Comparison of ENCODE assay signal across 1 cellular context in the genomic region with DNA sequence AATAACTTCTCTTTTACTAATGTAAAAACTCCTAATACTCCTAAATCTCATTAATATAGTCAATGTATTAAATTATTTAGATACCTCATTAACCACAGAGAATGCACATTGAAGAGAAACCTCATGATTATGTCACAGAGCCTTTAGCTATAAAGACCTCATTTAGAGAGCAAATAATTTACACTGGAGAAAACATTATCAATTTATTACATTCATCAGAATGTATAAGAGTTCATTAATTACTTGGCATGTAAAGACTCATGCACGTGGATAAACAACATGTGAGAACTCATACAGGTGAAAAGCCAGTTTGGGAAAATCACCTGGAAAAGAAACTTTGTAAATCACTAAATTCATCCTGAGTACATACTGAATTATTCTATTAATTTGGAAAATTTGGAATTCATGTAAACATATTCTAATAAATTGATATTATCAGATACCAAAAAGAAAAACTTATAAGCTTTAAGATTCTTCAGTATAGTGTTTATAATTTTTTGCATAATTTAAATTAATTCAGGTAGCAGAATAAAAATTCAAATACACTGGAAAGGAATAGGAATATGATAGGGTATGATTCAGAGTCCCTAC.
A peak's percentile ranks its signal among the peaks of the same experiment; 100 is the strongest.
TF ChIP-seq lines count a peak whose summit lies in the region.

No MANE protein-coding gene starts in this region.

TF ChIP-seq in HEK293, 187 proteins besides CTCF, POLR2A, EP300 and RAD21:
- TF ChIP-seq, protein P1, sequence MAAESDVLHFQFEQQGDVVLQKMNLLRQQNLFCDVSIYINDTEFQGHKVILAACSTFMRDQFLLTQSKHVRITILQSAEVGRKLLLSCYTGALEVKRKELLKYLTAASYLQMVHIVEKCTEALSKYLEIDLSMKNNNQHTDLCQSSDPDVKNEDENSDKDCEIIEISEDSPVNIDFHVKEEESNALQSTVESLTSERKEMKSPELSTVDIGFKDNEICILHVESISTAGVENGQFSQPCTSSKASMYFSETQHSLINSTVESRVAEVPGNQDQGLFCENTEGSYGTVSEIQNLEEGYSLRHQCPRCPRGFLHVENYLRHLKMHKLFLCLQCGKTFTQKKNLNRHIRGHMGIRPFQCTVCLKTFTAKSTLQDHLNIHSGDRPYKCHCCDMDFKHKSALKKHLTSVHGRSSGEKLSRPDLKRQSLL (tag by site-specific recombination; IDR thresholded peaks at IDR 0.05), result no peak
- TF ChIP-seq SETDB1 (IDR thresholded peaks at IDR 0.05; ENCODE audit: insufficient read length, low read length) (peak; percentile 95), ZNF202 (tag by site-specific recombination; IDR thresholded peaks at IDR 0.05; ENCODE audit: borderline replicate concordance) (no peak), ZNF274 (IDR thresholded peaks at IDR 0.05; ENCODE audit: low read length) (peak; percentile 62), ZNF274 (tag by site-specific recombination; IDR thresholded peaks at IDR 0.05; ENCODE audit: borderline replicate concordance) (peak; percentile 70; the same call in 1 of the 2 replicates), ZBTB7A (tag by site-specific recombination; IDR thresholded peaks at IDR 0.05; ENCODE audit: low read depth) (no peak), ZNF366 (tag by site-specific recombination; conservative IDR thresholded peaks at IDR 0.05) (no peak), KLF7 (tag by site-specific recombination; IDR thresholded peaks at IDR 0.05; ENCODE audit: borderline replicate concordance) (no peak), HOXD13 (CRISPR knock-in tag; IDR thresholded peaks at IDR 0.05; ENCODE audit: borderline replicate concordance) (no peak), ZNF221 (tag by site-specific recombination; IDR thresholded peaks at IDR 0.05; ENCODE audit: borderline replicate concordance) (no peak), ZNF549 (tag by site-specific recombination; IDR thresholded peaks at IDR 0.05) (no peak), ZNF837 (tag by site-specific recombination; IDR thresholded peaks at IDR 0.05) (no peak)
- TF ChIP-seq, protein P2, sequence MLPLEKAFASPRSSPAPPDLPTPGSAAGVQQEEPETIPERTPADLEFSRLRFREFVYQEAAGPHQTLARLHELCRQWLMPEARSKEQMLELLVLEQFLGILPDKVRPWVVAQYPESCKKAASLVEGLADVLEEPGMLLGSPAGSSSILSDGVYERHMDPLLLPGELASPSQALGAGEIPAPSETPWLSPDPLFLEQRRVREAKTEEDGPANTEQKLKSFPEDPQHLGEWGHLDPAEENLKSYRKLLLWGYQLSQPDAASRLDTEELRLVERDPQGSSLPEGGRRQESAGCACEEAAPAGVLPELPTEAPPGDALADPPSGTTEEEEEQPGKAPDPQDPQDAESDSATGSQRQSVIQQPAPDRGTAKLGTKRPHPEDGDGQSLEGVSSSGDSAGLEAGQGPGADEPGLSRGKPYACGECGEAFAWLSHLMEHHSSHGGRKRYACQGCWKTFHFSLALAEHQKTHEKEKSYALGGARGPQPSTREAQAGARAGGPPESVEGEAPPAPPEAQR (tag by site-specific recombination; IDR thresholded peaks at IDR 0.05), result no peak
- TF ChIP-seq, protein P3, sequence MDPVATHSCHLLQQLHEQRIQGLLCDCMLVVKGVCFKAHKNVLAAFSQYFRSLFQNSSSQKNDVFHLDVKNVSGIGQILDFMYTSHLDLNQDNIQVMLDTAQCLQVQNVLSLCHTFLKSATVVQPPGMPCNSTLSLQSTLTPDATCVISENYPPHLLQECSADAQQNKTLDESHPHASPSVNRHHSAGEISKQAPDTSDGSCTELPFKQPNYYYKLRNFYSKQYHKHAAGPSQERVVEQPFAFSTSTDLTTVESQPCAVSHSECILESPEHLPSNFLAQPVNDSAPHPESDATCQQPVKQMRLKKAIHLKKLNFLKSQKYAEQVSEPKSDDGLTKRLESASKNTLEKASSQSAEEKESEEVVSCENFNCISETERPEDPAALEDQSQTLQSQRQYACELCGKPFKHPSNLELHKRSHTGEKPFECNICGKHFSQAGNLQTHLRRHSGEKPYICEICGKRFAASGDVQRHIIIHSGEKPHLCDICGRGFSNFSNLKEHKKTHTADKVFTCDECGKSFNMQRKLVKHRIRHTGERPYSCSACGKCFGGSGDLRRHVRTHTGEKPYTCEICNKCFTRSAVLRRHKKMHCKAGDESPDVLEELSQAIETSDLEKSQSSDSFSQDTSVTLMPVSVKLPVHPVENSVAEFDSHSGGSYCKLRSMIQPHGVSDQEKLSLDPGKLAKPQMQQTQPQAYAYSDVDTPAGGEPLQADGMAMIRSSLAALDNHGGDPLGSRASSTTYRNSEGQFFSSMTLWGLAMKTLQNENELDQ (tag by site-specific recombination; IDR thresholded peaks at IDR 0.05; ENCODE audit: low read depth), result no peak
- TF ChIP-seq, protein P4, sequence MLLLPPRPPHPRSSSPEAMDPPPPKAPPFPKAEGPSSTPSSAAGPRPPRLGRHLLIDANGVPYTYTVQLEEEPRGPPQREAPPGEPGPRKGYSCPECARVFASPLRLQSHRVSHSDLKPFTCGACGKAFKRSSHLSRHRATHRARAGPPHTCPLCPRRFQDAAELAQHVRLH (tag by site-specific recombination; IDR thresholded peaks at IDR 0.05), result no peak
